20 cellular contexts compared by ENCODE assay signal in the genomic region with DNA sequence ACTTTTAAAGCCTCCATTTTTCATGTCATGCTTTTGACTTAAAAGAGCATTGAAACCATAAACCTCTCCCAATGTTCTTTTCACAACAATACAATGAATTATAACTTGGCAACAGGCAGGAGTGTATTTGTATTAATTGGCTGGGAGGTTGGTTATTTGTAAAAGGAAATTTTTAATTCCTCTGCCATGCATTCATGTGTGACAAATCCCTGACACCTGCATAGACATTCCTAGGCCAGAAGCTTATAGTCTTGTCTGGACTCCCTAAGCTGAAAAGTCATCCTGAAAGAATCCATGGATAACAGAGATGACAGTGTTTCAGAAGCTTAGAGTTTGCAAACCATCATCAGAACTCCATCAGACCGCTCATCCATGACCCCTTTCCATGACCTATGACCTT.
DNase-seq lines count a peak whose midpoint lies in the region; ATAC-seq, FAIRE-seq and TF ChIP-seq lines count a peak whose summit lies in the region.
"Had no signal": no experiment of that assay in that cellular context is flagged by ENCODE, and none has a peak within 500 bp of the region (broad histone marks: within the 10 kb centered on the region; RNA-seq: fewer than 3 reads in every experiment).

No MANE protein-coding gene starts in this region.

- no peak for FAIRE-seq in K562 (lab: Jason Lieb, UNC)
- FAIRE-seq: kidney had no signal

- POLR2A ChIA-PET in K562 (lab: Yijun Ruan, JAX): interaction anchor here (0.9 kb wide), 1 partner anchor 10 kb away, joined by 3 read pairs; no protein-coding TSS in a partner anchor

- H3K23ac ChIP-seq in mesenchymal stem cell (ENCODE audit: low read length in 2 of 2): no peak overlapping the region

- H3K9me3 ChIP-seq in K562 (replicated peaks; ENCODE audit: control insufficient read depth, insufficient read depth, low read depth, low read length): no peaks in the 10 kb centered on the region
- H3K9me3 ChIP-seq in mesenchymal stem cell (ENCODE audit: control insufficient read depth, low read length): no peaks in the 10 kb centered on the region
- H3K9me3 ChIP-seq: heart right ventricle, neutrophil, vagina had no signal

- BruUV-seq in K562 (replicated peaks; lab: Mats Ljungman, UMichigan): no TSS peak

- TF ChIP-seq EP300 in Ishikawa (IDR thresholded peaks at IDR 0.05; ENCODE audit: borderline replicate concordance) (no peak), K562 (IDR thresholded peaks at IDR 0.05; ENCODE audit: low read length) (no peak)

- no peaks in the 10 kb centered on the region for H3K9me1 ChIP-seq in K562 (ENCODE audit: control insufficient read depth, insufficient read depth, low read length)

- no peaks in the 10 kb centered on the region for H3K36me3 ChIP-seq in K562 (ENCODE audit: control insufficient read depth, insufficient read depth, low read length)
- no peaks in the 10 kb centered on the region for H3K36me3 ChIP-seq in mesenchymal stem cell (ENCODE audit: control insufficient read depth in 1 of 2, insufficient read depth in 2 of 2, low read depth in 1 of 2, low read length in 2 of 2)
- H3K36me3 ChIP-seq in H7 (replicated peaks; ENCODE audit: control insufficient read depth, insufficient read depth, low read length): no peaks in the 10 kb centered on the region
- H3K36me3 ChIP-seq: heart right ventricle, neutrophil, vagina had no signal

- TF ChIP-seq CTCF in K562 (IDR thresholded peaks at IDR 0.05 in 2 of 3, conservative IDR thresholded peaks at IDR 0.05 in 1 of 3; ENCODE audit: insufficient read depth in 2 of 3, low read depth in 1 of 3, low read length in 3 of 3): no peak

- H3K27ac ChIP-seq in K562 (ENCODE audit: extremely low read depth, low read depth, low read length) (no peak overlapping the region), mesenchymal stem cell (ENCODE audit: low read length, poor library complexity, severe bottlenecking) (peak overlapping the region; percentile 8), caudate nucleus (ENCODE audit: low read depth, low read length) (no peak overlapping the region)
- H3K27ac ChIP-seq: heart right ventricle, neutrophil, vagina had no signal

- H4K20me1 ChIP-seq in K562 (replicated peaks; ENCODE audit: control insufficient read depth, insufficient read depth, low read length): no peaks in the 10 kb centered on the region

- no peaks in the 10 kb centered on the region for H3K79me2 ChIP-seq in K562 (ENCODE audit: control insufficient read depth, insufficient read depth, low read length)

- H4K8ac ChIP-seq in mesenchymal stem cell (ENCODE audit: low read length): no peak overlapping the region

- H3K4me2 ChIP-seq in K562 (ENCODE audit: insufficient read depth, low read length) (no peak overlapping the region), mesenchymal stem cell (ENCODE audit: low read length, poor library complexity, severe bottlenecking) (no peak overlapping the region)

- intact Hi-C loops in K562 (cut with micrococcal nuclease): no loop called here

- DNase-seq in Caki2 (ENCODE audit: low read depth) (peak; percentile 61), K562 (ENCODE audit: extremely low read depth in 1 of 4, low spot score in 3 of 4) (no peak), mesenchymal stem cell (no peak), H7 (no peak), caudate nucleus (lab: John Stamatoyannopoulos, UW) (no peak), nucleus accumbens (lab: John Stamatoyannopoulos, UW) (no peak)
- DNase-seq: activated CD4-positive, alpha-beta memory T cell treated with anti-CD3 and anti-CD28 coated beads, Interleukin-2, amount 10 ng/mL, durations not matched to agents 7 days and 5 days; activated T-cell treated with anti-CD3 and anti-CD28 coated beads, Interleukin-2, amount 50 U/mL, for 4 hours; COR-L47; effector CD4-positive, alpha-beta T cell; GF-D8; heart right ventricle; kidney; NCI-H1105 treated with DMSO at 0.1 percent for 48 hours had no signal

- in situ Hi-C loops in Caki2 (cut with HindIII; ENCODE audit: low pct_unique_long_range_greater_than_20kb, low sequenced_read_pairs) (no loop called here), K562 (cut with MboI) (no loop called here)

- no peak overlapping the region for H2AFZ ChIP-seq in K562 (ENCODE audit: low read depth, low read length)
- H2AFZ ChIP-seq in mesenchymal stem cell (ENCODE audit: low read depth, low read length): no peak overlapping the region

- no peak overlapping the region for H4K91ac ChIP-seq in mesenchymal stem cell (ENCODE audit: low read length)

- H3K4me1 ChIP-seq in K562 (replicated peaks in 1 of 2; ENCODE audit: control insufficient read depth in 2 of 2, insufficient read depth in 2 of 2, low read length in 2 of 2) (no peaks in the 10 kb centered on the region), mesenchymal stem cell (ENCODE audit: control insufficient read depth, insufficient read depth, low read depth, low read length) (peaks cover 4% of the 10 kb centered on the region)
- H3K4me1 ChIP-seq: vagina had no signal

- H3K4me3 ChIP-seq in K562 (no peak overlapping the region), mesenchymal stem cell (ENCODE audit: insufficient read depth in 1 of 2, low read depth in 1 of 2, low read length in 2 of 2) (no peak overlapping the region), H7 (ENCODE audit: insufficient read depth, low read depth, low read length) (no peak overlapping the region)
- H3K4me3 ChIP-seq: heart right ventricle, vagina had no signal

- ATAC-seq in K562: no peak
- ATAC-seq in HG03442 (IDR thresholded peaks at IDR 0.05; ENCODE audit: unreplicated experiment): no peak
- ATAC-seq: activated T-cell treated with anti-CD3 and anti-CD28 coated beads, Interleukin-2, amount 50 U/mL, for 4 hours; heart right ventricle; Right ventricle myocardium inferior; sciatic nerve had no signal

- no peak for TF ChIP-seq POLR2A in K562 (conservative IDR thresholded peaks at IDR 0.05)

- H3K27me3 ChIP-seq in K562 (ENCODE audit: control insufficient read depth in 2 of 2, insufficient read depth in 2 of 2, low read length in 2 of 2) (no peaks in the 10 kb centered on the region), mesenchymal stem cell (ENCODE audit: control insufficient read depth in 1 of 2, insufficient read depth in 1 of 2, low read length in 2 of 2) (no peaks in the 10 kb centered on the region), H7 (ENCODE audit: control insufficient read depth, insufficient read depth, low read length) (no peaks in the 10 kb centered on the region)
- H3K27me3 ChIP-seq: heart right ventricle, neutrophil, vagina had no signal

- no peak overlapping the region for H2BK15ac ChIP-seq in mesenchymal stem cell (ENCODE audit: low read depth, poor library complexity, severe bottlenecking)

- no peaks in the 10 kb centered on the region for H3K79me1 ChIP-seq in mesenchymal stem cell (replicated peaks; ENCODE audit: low read length, poor library complexity, severe bottlenecking)

- no peak overlapping the region for H2BK120ac ChIP-seq in mesenchymal stem cell (ENCODE audit: low read depth, low read length)

- H3K18ac ChIP-seq in mesenchymal stem cell (ENCODE audit: low read depth in 1 of 2, low read length in 2 of 2): no peak overlapping the region

- H2AK5ac ChIP-seq in mesenchymal stem cell (ENCODE audit: low read length, severe bottlenecking): no peak overlapping the region

- no peak overlapping the region for H2BK12ac ChIP-seq in mesenchymal stem cell (ENCODE audit: low read length in 2 of 2)

- 5% methylated on average over 1 of the region's 1 CpG for WGBS in K562 (ENCODE audit: insufficient coverage, low coverage, missing lambda C conversion rate)
- WGBS in mesenchymal stem cell: no CpG with 5 or more reads among the region's 1 CpG

- TF ChIP-seq RAD21 in Ishikawa (IDR thresholded peaks at IDR 0.05; ENCODE audit: low read depth) (no peak), K562 (CRISPR knock-in tag; conservative IDR thresholded peaks at IDR 0.05 in 1 of 2, IDR thresholded peaks at IDR 0.05 in 1 of 2) (no peak)

- H3K9ac ChIP-seq in K562 (ENCODE audit: insufficient read depth in 1 of 2, low read depth in 2 of 2, low read length in 2 of 2) (no peak overlapping the region), mesenchymal stem cell (ENCODE audit: low read length) (no peak overlapping the region)

- H3K4ac ChIP-seq in mesenchymal stem cell (ENCODE audit: low read depth in 1 of 2, low read length in 2 of 2): no peak overlapping the region

- no peak overlapping the region for H2BK5ac ChIP-seq in mesenchymal stem cell (ENCODE audit: low read depth, low read length, poor library complexity, severe bottlenecking)

- H3K14ac ChIP-seq in mesenchymal stem cell (ENCODE audit: low read length in 2 of 2): no peak overlapping the region

- CTCF ChIA-PET in K562 (lab: Yijun Ruan, JAX; ENCODE audit: low intra/inter-chr PET ratio): no interaction called here

TF ChIP-seq in Ishikawa, 13 proteins besides CTCF, POLR2A, EP300 and RAD21:
- no peak for TF ChIP-seq FOXM1 (IDR thresholded peaks at IDR 0.05; ENCODE audit: borderline replicate concordance, low read depth)
- TF ChIP-seq TEAD4 (IDR thresholded peaks at IDR 0.05): 0 out of 2 replicates have a peak, but pooled peaks have one; percentile 14
- TF ChIP-seq TCF12 (IDR thresholded peaks at IDR 0.05; ENCODE audit: low read depth): peak; percentile 77
- TF ChIP-seq NFIC (IDR thresholded peaks at IDR 0.05): peak; percentile 61; the same call in 1 of the 2 replicates
- TF ChIP-seq, protein P1, sequence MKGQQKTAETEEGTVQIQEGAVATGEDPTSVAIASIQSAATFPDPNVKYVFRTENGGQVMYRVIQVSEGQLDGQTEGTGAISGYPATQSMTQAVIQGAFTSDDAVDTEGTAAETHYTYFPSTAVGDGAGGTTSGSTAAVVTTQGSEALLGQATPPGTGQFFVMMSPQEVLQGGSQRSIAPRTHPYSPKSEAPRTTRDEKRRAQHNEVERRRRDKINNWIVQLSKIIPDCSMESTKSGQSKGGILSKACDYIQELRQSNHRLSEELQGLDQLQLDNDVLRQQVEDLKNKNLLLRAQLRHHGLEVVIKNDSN (IDR thresholded peaks at IDR 0.05): no peak
TF ChIP-seq in Ishikawa: peak in this region for 3.

TF ChIP-seq in K562, 482 proteins besides CTCF, POLR2A, EP300 and RAD21 (continues in another document):
- TF ChIP-seq, protein P2, sequence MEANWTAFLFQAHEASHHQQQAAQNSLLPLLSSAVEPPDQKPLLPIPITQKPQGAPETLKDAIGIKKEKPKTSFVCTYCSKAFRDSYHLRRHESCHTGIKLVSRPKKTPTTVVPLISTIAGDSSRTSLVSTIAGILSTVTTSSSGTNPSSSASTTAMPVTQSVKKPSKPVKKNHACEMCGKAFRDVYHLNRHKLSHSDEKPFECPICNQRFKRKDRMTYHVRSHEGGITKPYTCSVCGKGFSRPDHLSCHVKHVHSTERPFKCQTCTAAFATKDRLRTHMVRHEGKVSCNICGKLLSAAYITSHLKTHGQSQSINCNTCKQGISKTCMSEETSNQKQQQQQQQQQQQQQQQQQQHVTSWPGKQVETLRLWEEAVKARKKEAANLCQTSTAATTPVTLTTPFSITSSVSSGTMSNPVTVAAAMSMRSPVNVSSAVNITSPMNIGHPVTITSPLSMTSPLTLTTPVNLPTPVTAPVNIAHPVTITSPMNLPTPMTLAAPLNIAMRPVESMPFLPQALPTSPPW (CRISPR knock-in tag; IDR thresholded peaks at IDR 0.05): no peak
- no peak for TF ChIP-seq MCM3 (IDR thresholded peaks at IDR 0.05)
- TF ChIP-seq FIP1L1 (IDR thresholded peaks at IDR 0.05; ENCODE audit: low read depth, low read length, poor library complexity, severe bottlenecking): no peak
- no peak for TF ChIP-seq SMARCA4 (IDR thresholded peaks at IDR 0.05)
